ENCODE assay signal across 2 cellular contexts in genomic region chr16:26976913-26977312, GRCh38.
TF ChIP-seq lines count a peak whose summit lies in the region.

No MANE protein-coding gene starts in this region.

TF ChIP-seq in IMR-90, 13 proteins besides CTCF, POLR2A, EP300 and RAD21 (continued from another document):
- TF ChIP-seq USF2 (IDR thresholded peaks at IDR 0.05; ENCODE audit: low read depth, low read length) (no peak), BHLHE40 (IDR thresholded peaks at IDR 0.05; ENCODE audit: low read depth, low read length) (no peak), CHD1 (IDR thresholded peaks at IDR 0.05; ENCODE audit: low read depth, low read length) (no peak)

TF ChIP-seq in HepG2, 621 proteins besides CTCF, POLR2A, EP300 and RAD21:
- TF ChIP-seq, protein P1, sequence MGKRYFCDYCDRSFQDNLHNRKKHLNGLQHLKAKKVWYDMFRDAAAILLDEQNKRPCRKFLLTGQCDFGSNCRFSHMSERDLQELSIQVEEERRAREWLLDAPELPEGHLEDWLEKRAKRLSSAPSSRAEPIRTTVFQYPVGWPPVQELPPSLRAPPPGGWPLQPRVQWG (CRISPR knock-in tag; IDR thresholded peaks at IDR 0.05; ENCODE audit: borderline replicate concordance, low read depth), result no peak
- TF ChIP-seq GTF2F1 (IDR thresholded peaks at IDR 0.05; ENCODE audit: low read length) (no peak), ADNP (CRISPR knock-in tag; IDR thresholded peaks at IDR 0.05) (no peak), ZNF768 (CRISPR knock-in tag; IDR thresholded peaks at IDR 0.05) (no peak), ZSCAN29 (CRISPR knock-in tag; conservative IDR thresholded peaks at IDR 0.05) (no peak), PCBP2 (optimal IDR thresholded peaks at IDR 0.05; ENCODE audit: low read depth, low read length, poor library complexity, severe bottlenecking) (no peak)
- TF ChIP-seq, protein P2, sequence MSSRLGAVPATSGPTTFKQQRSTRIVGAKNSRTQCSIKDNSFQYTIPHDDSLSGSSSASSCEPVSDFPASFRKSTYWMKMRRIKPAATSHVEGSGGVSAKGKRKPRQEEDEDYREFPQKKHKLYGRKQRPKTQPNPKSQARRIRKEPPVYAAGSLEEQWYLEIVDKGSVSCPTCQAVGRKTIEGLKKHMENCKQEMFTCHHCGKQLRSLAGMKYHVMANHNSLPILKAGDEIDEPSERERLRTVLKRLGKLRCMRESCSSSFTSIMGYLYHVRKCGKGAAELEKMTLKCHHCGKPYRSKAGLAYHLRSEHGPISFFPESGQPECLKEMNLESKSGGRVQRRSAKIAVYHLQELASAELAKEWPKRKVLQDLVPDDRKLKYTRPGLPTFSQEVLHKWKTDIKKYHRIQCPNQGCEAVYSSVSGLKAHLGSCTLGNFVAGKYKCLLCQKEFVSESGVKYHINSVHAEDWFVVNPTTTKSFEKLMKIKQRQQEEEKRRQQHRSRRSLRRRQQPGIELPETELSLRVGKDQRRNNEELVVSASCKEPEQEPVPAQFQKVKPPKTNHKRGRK (CRISPR knock-in tag; IDR thresholded peaks at IDR 0.05), result no peak
- TF ChIP-seq, protein P3, sequence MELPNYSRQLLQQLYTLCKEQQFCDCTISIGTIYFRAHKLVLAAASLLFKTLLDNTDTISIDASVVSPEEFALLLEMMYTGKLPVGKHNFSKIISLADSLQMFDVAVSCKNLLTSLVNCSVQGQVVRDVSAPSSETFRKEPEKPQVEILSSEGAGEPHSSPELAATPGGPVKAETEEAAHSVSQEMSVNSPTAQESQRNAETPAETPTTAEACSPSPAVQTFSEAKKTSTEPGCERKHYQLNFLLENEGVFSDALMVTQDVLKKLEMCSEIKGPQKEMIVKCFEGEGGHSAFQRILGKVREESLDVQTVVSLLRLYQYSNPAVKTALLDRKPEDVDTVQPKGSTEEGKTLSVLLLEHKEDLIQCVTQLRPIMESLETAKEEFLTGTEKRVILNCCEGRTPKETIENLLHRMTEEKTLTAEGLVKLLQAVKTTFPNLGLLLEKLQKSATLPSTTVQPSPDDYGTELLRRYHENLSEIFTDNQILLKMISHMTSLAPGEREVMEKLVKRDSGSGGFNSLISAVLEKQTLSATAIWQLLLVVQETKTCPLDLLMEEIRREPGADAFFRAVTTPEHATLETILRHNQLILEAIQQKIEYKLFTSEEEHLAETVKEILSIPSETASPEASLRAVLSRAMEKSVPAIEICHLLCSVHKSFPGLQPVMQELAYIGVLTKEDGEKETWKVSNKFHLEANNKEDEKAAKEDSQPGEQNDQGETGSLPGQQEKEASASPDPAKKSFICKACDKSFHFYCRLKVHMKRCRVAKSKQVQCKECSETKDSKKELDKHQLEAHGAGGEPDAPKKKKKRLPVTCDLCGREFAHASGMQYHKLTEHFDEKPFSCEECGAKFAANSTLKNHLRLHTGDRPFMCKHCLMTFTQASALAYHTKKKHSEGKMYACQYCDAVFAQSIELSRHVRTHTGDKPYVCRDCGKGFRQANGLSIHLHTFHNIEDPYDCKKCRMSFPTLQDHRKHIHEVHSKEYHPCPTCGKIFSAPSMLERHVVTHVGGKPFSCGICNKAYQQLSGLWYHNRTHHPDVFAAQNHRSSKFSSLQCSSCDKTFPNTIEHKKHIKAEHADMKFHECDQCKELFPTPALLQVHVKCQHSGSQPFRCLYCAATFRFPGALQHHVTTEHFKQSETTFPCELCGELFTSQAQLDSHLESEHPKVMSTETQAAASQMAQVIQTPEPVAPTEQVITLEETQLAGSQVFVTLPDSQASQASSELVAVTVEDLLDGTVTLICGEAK (IDR thresholded peaks at IDR 0.05), result no peak
- TF ChIP-seq, protein P3 (CRISPR knock-in tag; IDR thresholded peaks at IDR 0.05), result no peak
